ENCODE assay signal across 16 cellular contexts in the genomic region with DNA sequence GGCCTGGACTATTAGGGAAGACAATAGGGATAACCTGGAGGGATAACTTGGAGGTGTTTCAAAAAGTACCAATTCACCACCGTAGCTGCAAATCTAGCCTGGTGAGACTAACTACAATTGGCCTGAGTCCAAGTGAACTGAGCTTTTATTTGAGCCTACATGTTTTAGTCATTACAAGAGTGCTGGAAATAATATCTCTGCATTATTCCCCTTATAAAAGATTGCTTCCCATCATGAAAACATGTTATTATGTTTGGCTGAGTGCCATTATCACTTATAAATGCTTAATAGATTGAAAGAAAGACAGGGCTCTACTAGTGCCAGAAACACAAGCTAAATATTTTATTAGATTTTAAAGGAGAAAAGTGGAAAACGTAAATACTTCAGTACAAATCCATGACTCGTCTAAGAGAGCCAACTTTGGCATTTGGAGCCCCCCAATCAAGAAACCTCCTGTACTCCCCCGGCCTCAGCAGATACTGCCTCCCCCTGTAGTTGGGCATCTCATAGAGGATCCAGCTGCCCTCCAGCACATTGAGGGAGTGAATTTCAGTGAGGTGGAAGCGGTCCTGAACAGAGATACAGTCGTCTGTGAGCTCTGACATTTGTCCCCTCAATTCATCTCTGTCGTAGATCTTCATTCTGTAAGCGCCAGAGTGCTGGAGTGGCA. TPM values are rescaled to one million over a fixed set of nuclear protein-coding genes. Genes with fewer than 3 reads are reported as not detected.
DNase-seq lines count a peak whose midpoint lies in the region; FAIRE-seq and TF ChIP-seq lines count a peak whose summit lies in the region.
"Had no signal": no experiment of that assay in that cellular context is flagged by ENCODE, and none has a peak within 500 bp of the region (broad histone marks: within the 10 kb centered on the region; RNA-seq: fewer than 3 reads in every experiment).

No MANE protein-coding gene starts in this region.

- H3K9me2 ChIP-seq in PC-9 (ENCODE audit: insufficient read depth) = no peaks in the 10 kb centered on the region

- H3K4me2 ChIP-seq in endothelial cell of umbilical vein (ENCODE audit: insufficient read depth, low read length) (no peak overlapping the region), PC-9 (no peak overlapping the region)

- TF ChIP-seq CTCF in endothelial cell of umbilical vein (IDR thresholded peaks at IDR 0.05; ENCODE audit: extremely low read depth in 1 of 2, insufficient read depth in 1 of 2, low read depth in 1 of 2, low read length in 2 of 2) = no peak
- TF ChIP-seq CTCF in PC-9 (conservative IDR thresholded peaks at IDR 0.05) = no peak

- H3K9ac ChIP-seq in endothelial cell of umbilical vein (replicated peaks; ENCODE audit: extremely low read depth, insufficient read depth, low read length) = no peak overlapping the region

- intact Hi-C loops in endothelial cell of umbilical vein (cut with micrococcal nuclease) = no loop called here
- intact Hi-C loops in activated naive CD4-positive, alpha-beta T cell treated with anti-CD3 and anti-CD28 coated beads for 36 hours (cut with micrococcal nuclease) = no loop called here
- intact Hi-C loops in PC-9 (cut with micrococcal nuclease; ENCODE audit: unreplicated experiment) = no loop called here

- no peaks in the 10 kb centered on the region for H3F3A ChIP-seq in PC-9 (ENCODE audit: insufficient read depth, low read depth)

- no peaks in the 10 kb centered on the region for H3K4me1 ChIP-seq in endothelial cell of umbilical vein (ENCODE audit: control insufficient read depth, extremely low read depth, insufficient read depth, low read length)
- no peaks in the 10 kb centered on the region for H3K4me1 ChIP-seq in PC-9 (replicated peaks; ENCODE audit: insufficient read depth)
- H3K4me1 ChIP-seq: heart left ventricle, lower lobe of right lung, transverse colon had no signal

- no peaks in the 10 kb centered on the region for H3K27me3 Mint-ChIP-seq in activated naive CD4-positive, alpha-beta T cell treated with anti-CD3 and anti-CD28 coated beads for 36 hours (ENCODE audit: low read depth)

- H3K9me3 ChIP-seq in endothelial cell of umbilical vein (replicated peaks; ENCODE audit: control insufficient read depth, insufficient read depth, low read length) = no peaks in the 10 kb centered on the region
- H3K9me3 ChIP-seq in PC-9 (ENCODE audit: insufficient read depth, low read depth) = no peaks in the 10 kb centered on the region
- H3K9me3 ChIP-seq: heart left ventricle, lower lobe of right lung, transverse colon had no signal

- H4K20me1 ChIP-seq in endothelial cell of umbilical vein (replicated peaks; ENCODE audit: control insufficient read depth, extremely low read depth, insufficient read depth, low read length) (no peaks in the 10 kb centered on the region), PC-9 (ENCODE audit: insufficient read depth) (no peaks in the 10 kb centered on the region)

- H3K4me3 Mint-ChIP-seq in activated naive CD4-positive, alpha-beta T cell treated with anti-CD3 and anti-CD28 coated beads for 36 hours = no peak overlapping the region

- no peak overlapping the region for H3K27ac Mint-ChIP-seq in activated naive CD4-positive, alpha-beta T cell treated with anti-CD3 and anti-CD28 coated beads for 36 hours

- no peak overlapping the region for H2AFZ ChIP-seq in endothelial cell of umbilical vein (ENCODE audit: low read depth, low read length)
- H2AFZ ChIP-seq in PC-9 = no peak overlapping the region

- H3K36me3 Mint-ChIP-seq in activated naive CD4-positive, alpha-beta T cell treated with anti-CD3 and anti-CD28 coated beads for 36 hours (ENCODE audit: low read depth) = no peaks in the 10 kb centered on the region

- peak; percentile 71 for DNase-seq in NCI-H2029 treated with DMSO at 0.1 percent for 48 hours (lab: John Stamatoyannopoulos, UW)
- DNase-seq in NCI-H2029 (lab: John Stamatoyannopoulos, UW) = no peak
- DNase-seq in NCI-H345 treated with DMSO at 0.1 percent for 48 hours (lab: John Stamatoyannopoulos, UW; ENCODE audit: unreplicated experiment) = peak; percentile 64
- DNase-seq in endothelial cell of umbilical vein (ENCODE audit: low read depth, low spot score) = peak; percentile 6
- DNase-seq in superior temporal gyrus (ENCODE audit: extremely low spot score) = peak; percentile 31
- no peak for DNase-seq in NCI-H524 treated with DMSO at 0.1 percent for 48 hours (lab: John Stamatoyannopoulos, UW)
- no peak for DNase-seq in activated naive CD4-positive, alpha-beta T cell treated with anti-CD3 and anti-CD28 coated beads for 36 hours
- no peak for DNase-seq in PC-9
- DNase-seq: activated effector memory CD4-positive, alpha-beta T cell treated with anti-CD3 and anti-CD28 coated beads, Interleukin-2, amount 50 U/mL, for 16 hours; DND-41; heart left ventricle; lower lobe of right lung; transverse colon had no signal

- dilution Hi-C loops in endothelial cell of umbilical vein (cut with MboI; ENCODE audit: extremely low pct_ligation_motif_present, low sequenced_read_pairs) = no loop called here

- H3K9me1 ChIP-seq in endothelial cell of umbilical vein (replicated peaks; ENCODE audit: control insufficient read depth, extremely low read depth, insufficient read depth, low read length) = no peaks in the 10 kb centered on the region

- peaks cover 8% of the 10 kb centered on the region for H3K9me3 Mint-ChIP-seq in activated naive CD4-positive, alpha-beta T cell treated with anti-CD3 and anti-CD28 coated beads for 36 hours

- no peaks in the 10 kb centered on the region for H3K79me2 ChIP-seq in endothelial cell of umbilical vein (ENCODE audit: control insufficient read depth, insufficient read depth, low read length)
- H3K79me2 ChIP-seq in PC-9 (ENCODE audit: low read depth) = no peaks in the 10 kb centered on the region

- BruUV-seq in endothelial cell of umbilical vein (replicated peaks; lab: Mats Ljungman, UMichigan) (no TSS peak), PC-9 (replicated peaks; lab: Mats Ljungman, UMichigan) (no TSS peak)

- H3K4me3 ChIP-seq in endothelial cell of umbilical vein (replicated peaks in 1 of 3; ENCODE audit: insufficient read depth in 1 of 3, low read depth in 1 of 3, low read length in 3 of 3) (no peak overlapping the region), PC-9 (no peak overlapping the region)
- H3K4me3 ChIP-seq: heart left ventricle, lower lobe of right lung, transverse colon had no signal

- POLR2A ChIA-PET in endothelial cell of umbilical vein (lab: Charles Lee) (no interaction called here), PC-9 (lab: Charles Lee; ENCODE audit: unreplicated experiment) (no interaction called here)

- no peak for FAIRE-seq in endothelial cell of umbilical vein (lab: Jason Lieb, UNC)
- FAIRE-seq: A204.1, colon had no signal

- H3K27me3 ChIP-seq in endothelial cell of umbilical vein (ENCODE audit: control insufficient read depth in 2 of 2, insufficient read depth in 2 of 2, low read length in 2 of 2) (no peaks in the 10 kb centered on the region), PC-9 (ENCODE audit: insufficient read depth, low read depth) (no peaks in the 10 kb centered on the region)
- H3K27me3 ChIP-seq: heart left ventricle, transverse colon had no signal

- no peaks in the 10 kb centered on the region for H3K36me3 ChIP-seq in endothelial cell of umbilical vein (ENCODE audit: control insufficient read depth in 2 of 2, extremely low read depth in 1 of 2, insufficient read depth in 2 of 2, low read length in 2 of 2)
- no peaks in the 10 kb centered on the region for H3K36me3 ChIP-seq in PC-9 (ENCODE audit: low read depth)
- H3K36me3 ChIP-seq: heart left ventricle, lower lobe of right lung, transverse colon had no signal

- CTCF ChIA-PET in endothelial cell of umbilical vein (lab: Charles Lee) (interaction anchor here (1.1 kb wide), 1 partner anchor 11 kb away, joined by 3 read pairs; no protein-coding TSS in a partner anchor), PC-9 (lab: Charles Lee) (no interaction called here)
- CTCF ChIA-PET in activated naive CD4-positive, alpha-beta T cell treated with anti-CD3 and anti-CD28 coated beads for 36 hours (lab: Charles Lee) = interaction anchor here (0.6 to 1.1 kb wide), 2 partner anchors 33 to 911 kb away, joined by 3 to 6 read pairs; no protein-coding TSS in a partner anchor

- no peaks in the 10 kb centered on the region for H3K4me1 Mint-ChIP-seq in activated naive CD4-positive, alpha-beta T cell treated with anti-CD3 and anti-CD28 coated beads for 36 hours (ENCODE audit: low read depth)

- no peak overlapping the region for H3K27ac ChIP-seq in endothelial cell of umbilical vein (ENCODE audit: insufficient read depth, low read depth, low read length)
- no peak overlapping the region for H3K27ac ChIP-seq in PC-9
- H3K27ac ChIP-seq: heart left ventricle, lower lobe of right lung, RWPE1, transverse colon had no signal

- no peak for TF ChIP-seq POLR2A in endothelial cell of umbilical vein (IDR thresholded peaks at IDR 0.05; ENCODE audit: low read depth, low read length)

RNA-seq across cellular contexts. Expression of a gene that starts 3.6 kb away (rescaled TPM):
- not detected in 2 replicates for total RNA-seq in endothelial cell of umbilical vein
- polyA plus RNA-seq in endothelial cell of umbilical vein = not detected in 2 replicates
- not detected in 2 replicates for polyA plus RNA-seq in endothelial cell of umbilical vein (2011; cell fraction: cytosol; rRNA removed)
- polyA plus RNA-seq in endothelial cell of umbilical vein (2011; cell fraction: nucleus; rRNA removed) = not detected in 2 replicates
- polyA plus RNA-seq in endothelial cell of umbilical vein (2012) = not detected in 2 replicates
- polyA minus RNA-seq in endothelial cell of umbilical vein = not detected in 2 replicates
- not detected for polyA minus RNA-seq in endothelial cell of umbilical vein (2011; cell fraction: cytosol; rRNA and poly(A)+ RNA removed)
- polyA minus RNA-seq in endothelial cell of umbilical vein (2011; cell fraction: nucleus; rRNA and poly(A)+ RNA removed) = not detected in 2 replicates
- total RNA-seq in activated naive CD4-positive, alpha-beta T cell treated with anti-CD3 and anti-CD28 coated beads for 36 hours = not detected
- not detected in 2 replicates for total RNA-seq in PC-9 (2021)
- total RNA-seq: heart left ventricle, lower lobe of right lung, transverse colon had no signal
- polyA plus RNA-seq: heart left ventricle had no signal

RNA-seq across cellular contexts. Expression of a gene that starts 12.8 kb away (rescaled TPM):
- total RNA-seq in endothelial cell of umbilical vein (not detected in 2 replicates), PC-9 (2021) (not detected in 2 replicates)
- polyA plus RNA-seq in endothelial cell of umbilical vein = not detected in 2 replicates
- polyA plus RNA-seq in endothelial cell of umbilical vein (2011; cell fraction: cytosol; rRNA removed) = not detected in 2 replicates
- polyA plus RNA-seq in endothelial cell of umbilical vein (2011; cell fraction: nucleus; rRNA removed) = not detected in 2 replicates
- not detected in 2 replicates for polyA plus RNA-seq in endothelial cell of umbilical vein (2012)
- polyA minus RNA-seq in endothelial cell of umbilical vein = not detected in 2 replicates
- polyA minus RNA-seq in endothelial cell of umbilical vein (2011; cell fraction: cytosol; rRNA and poly(A)+ RNA removed) = not detected
- polyA minus RNA-seq in endothelial cell of umbilical vein (2011; cell fraction: nucleus; rRNA and poly(A)+ RNA removed) = not detected in 2 replicates
- not detected for total RNA-seq in activated naive CD4-positive, alpha-beta T cell treated with anti-CD3 and anti-CD28 coated beads for 36 hours
- total RNA-seq: heart left ventricle, lower lobe of right lung, transverse colon had no signal
- polyA plus RNA-seq: heart left ventricle had no signal

RNA-seq across cellular contexts. Expression of a gene that starts 18.1 kb away (rescaled TPM):
- not detected in 2 replicates for total RNA-seq in endothelial cell of umbilical vein
- polyA plus RNA-seq in endothelial cell of umbilical vein = not detected in 2 replicates
- polyA plus RNA-seq in endothelial cell of umbilical vein (2011; cell fraction: cytosol; rRNA removed) = not detected in 2 replicates
- not detected in 2 replicates for polyA plus RNA-seq in endothelial cell of umbilical vein (2011; cell fraction: nucleus; rRNA removed)
- not detected in 2 replicates for polyA plus RNA-seq in endothelial cell of umbilical vein (2012)
- not detected in 2 replicates for polyA minus RNA-seq in endothelial cell of umbilical vein
- not detected for polyA minus RNA-seq in endothelial cell of umbilical vein (2011; cell fraction: cytosol; rRNA and poly(A)+ RNA removed)
- polyA minus RNA-seq in endothelial cell of umbilical vein (2011; cell fraction: nucleus; rRNA and poly(A)+ RNA removed) = not detected in 2 replicates
- not detected for total RNA-seq in activated naive CD4-positive, alpha-beta T cell treated with anti-CD3 and anti-CD28 coated beads for 36 hours
- total RNA-seq in PC-9 (2021) = not detected in 2 replicates
- total RNA-seq: heart left ventricle, lower lobe of right lung, transverse colon had no signal
- polyA plus RNA-seq: heart left ventricle had no signal

RNA-seq across cellular contexts. Expression of a gene that starts 21.0 kb away (rescaled TPM):
- not detected in 2 replicates for total RNA-seq in endothelial cell of umbilical vein
- polyA plus RNA-seq in endothelial cell of umbilical vein = not detected in 2 replicates
- polyA plus RNA-seq in endothelial cell of umbilical vein (2011; cell fraction: cytosol; rRNA removed) = not detected in 2 replicates
- not detected in 2 replicates for polyA plus RNA-seq in endothelial cell of umbilical vein (2011; cell fraction: nucleus; rRNA removed)
- polyA plus RNA-seq in endothelial cell of umbilical vein (2012) = not detected in 2 replicates
- polyA minus RNA-seq in endothelial cell of umbilical vein = not detected in 2 replicates
- polyA minus RNA-seq in endothelial cell of umbilical vein (2011; cell fraction: cytosol; rRNA and poly(A)+ RNA removed) = not detected
- not detected in 2 replicates for polyA minus RNA-seq in endothelial cell of umbilical vein (2011; cell fraction: nucleus; rRNA and poly(A)+ RNA removed)
- total RNA-seq in activated naive CD4-positive, alpha-beta T cell treated with anti-CD3 and anti-CD28 coated beads for 36 hours = not detected
- not detected in 2 replicates for total RNA-seq in PC-9 (2021)
- total RNA-seq: heart left ventricle, lower lobe of right lung, transverse colon had no signal
- polyA plus RNA-seq: heart left ventricle had no signal

RNA-seq across cellular contexts. Expression of a gene that starts 47.4 kb away (rescaled TPM):
- total RNA-seq in endothelial cell of umbilical vein = not detected in 2 replicates
- not detected in 2 replicates for polyA plus RNA-seq in endothelial cell of umbilical vein
- polyA plus RNA-seq in endothelial cell of umbilical vein (2011; cell fraction: cytosol; rRNA removed) = not detected in 2 replicates
- polyA plus RNA-seq in endothelial cell of umbilical vein (2011; cell fraction: nucleus; rRNA removed) = not detected in 2 replicates
- not detected in 2 replicates for polyA plus RNA-seq in endothelial cell of umbilical vein (2012)
- polyA minus RNA-seq in endothelial cell of umbilical vein = not detected in 2 replicates
- polyA minus RNA-seq in endothelial cell of umbilical vein (2011; cell fraction: cytosol; rRNA and poly(A)+ RNA removed) = not detected
- not detected in 2 replicates for polyA minus RNA-seq in endothelial cell of umbilical vein (2011; cell fraction: nucleus; rRNA and poly(A)+ RNA removed)
- not detected for total RNA-seq in activated naive CD4-positive, alpha-beta T cell treated with anti-CD3 and anti-CD28 coated beads for 36 hours
- not detected in 2 replicates for total RNA-seq in PC-9 (2021)
- total RNA-seq: heart left ventricle, lower lobe of right lung, transverse colon had no signal
- polyA plus RNA-seq: heart left ventricle had no signal

Comparison
In these comparisons a context has a peak if more than half of its experiments do, and no peak if none do; other contexts are left out.
1. DNase-seq: peak in NCI-H2029 treated with DMSO at 0.1 percent for 48 hours (single experiment), NCI-H345 treated with DMSO at 0.1 percent for 48 hours (single experiment), endothelial cell of umbilical vein (single experiment) and superior temporal gyrus (single experiment); none in NCI-H2029 (single experiment), NCI-H524 treated with DMSO at 0.1 percent for 48 hours (single experiment), activated naive CD4-positive, alpha-beta T cell treated with anti-CD3 and anti-CD28 coated beads for 36 hours (single experiment) and PC-9 (0 of 2).